In the genomic region with DNA sequence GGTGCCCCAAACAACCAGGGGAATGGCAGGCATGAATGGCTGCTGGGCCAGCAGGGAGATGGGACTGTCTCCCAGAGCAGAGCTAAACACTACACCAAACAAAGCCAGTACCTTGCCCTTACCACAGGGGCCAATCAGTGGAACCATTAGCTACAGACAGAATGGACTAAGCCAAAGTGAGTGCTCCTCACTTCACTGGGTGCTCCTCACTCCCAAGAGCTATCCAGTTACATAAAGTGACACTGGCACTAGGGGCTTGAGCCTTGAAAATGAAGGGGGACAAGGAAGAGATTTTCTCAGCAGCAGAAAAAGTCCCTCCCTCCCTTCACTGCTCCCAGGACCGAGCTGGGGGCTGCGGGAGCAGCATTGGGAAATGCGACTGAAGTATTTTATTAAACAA, we compare ENCODE assay signal across 24 cellular contexts.
"Had no signal": no experiment of that assay in that cellular context is flagged by ENCODE, and none has a peak within 500 bp of the region (broad histone marks: within the 10 kb centered on the region; RNA-seq: fewer than 3 reads in every experiment).

No MANE protein-coding gene starts in this region.

- H3K27ac ChIP-seq: brain microvascular endothelial cell, coronary artery, dorsolateral prefrontal cortex, WERI-Rb-1 had no signal

- H3K27me3 ChIP-seq: brain microvascular endothelial cell had no signal

- H3K36me3 ChIP-seq: brain microvascular endothelial cell, WERI-Rb-1 had no signal

- H3K4me3 ChIP-seq: coronary artery, dorsolateral prefrontal cortex had no signal

- ATAC-seq: activated CD4-positive, CD25-positive, alpha-beta regulatory T cell treated with anti-CD3 and anti-CD28 coated beads, Interleukin-2, amount 50 U/mL, for 24 hours; activated CD8-positive, alpha-beta T cell treated with anti-CD3 and anti-CD28 coated beads for 36 hours; activated T-cell treated with anti-CD3 and anti-CD28 coated beads, Interleukin-2, amount 50 U/mL, for 4 hours; activated T-helper 17 cell treated with anti-CD3 and anti-CD28 coated beads, Interleukin-2, amount 50 U/mL, for 72 hours; T-helper 17 cell had no signal

- DNase-seq: activated B cell treated with CpG ODN at 0.5 μM for 24 hours; activated CD4-positive, alpha-beta T cell treated with anti-CD3 and anti-CD28 coated beads for 48 hours; activated CD4-positive, alpha-beta T cell treated with anti-CD3 and anti-CD28 coated beads, Interleukin-2, amount 50 U/mL, for 1 hour; activated CD4-positive, alpha-beta T cell treated with anti-CD3 and anti-CD28 coated beads, Interleukin-2, amount 50 U/mL, for 48 hours; activated CD8-positive, alpha-beta memory T cell treated with anti-CD3 and anti-CD28 coated beads for 24 hours; activated CD8-positive, alpha-beta T cell treated with anti-CD3 and anti-CD28 coated beads for 36 hours; activated effector memory CD4-positive, alpha-beta T cell treated with Interleukin-2 at 50 U/mL for 16 hours; activated gamma-delta T cell treated with Interleukin-2 at 50 U/mL for 16 hours; activated naive CD4-positive, alpha-beta T cell treated with anti-CD3 and anti-CD28 coated beads, Interleukin-2, amount 50 U/mL, for 16 hours; activated naive CD4-positive, alpha-beta T cell treated with Interleukin-2 at 50 U/mL for 16 hours; activated T-cell treated with anti-CD3 and anti-CD28 coated beads, Interleukin-2, amount 50 U/mL, for 4 hours; amniotic stem cell; anterior cingulate cortex; brain microvascular endothelial cell; dorsolateral prefrontal cortex; effector memory CD4-positive, alpha-beta T cell; foreskin fibroblast; head of caudate nucleus; T-helper 17 cell; T1000; WERI-Rb-1 had no signal
